15 cellular contexts compared by ENCODE assay signal in the genomic region with DNA sequence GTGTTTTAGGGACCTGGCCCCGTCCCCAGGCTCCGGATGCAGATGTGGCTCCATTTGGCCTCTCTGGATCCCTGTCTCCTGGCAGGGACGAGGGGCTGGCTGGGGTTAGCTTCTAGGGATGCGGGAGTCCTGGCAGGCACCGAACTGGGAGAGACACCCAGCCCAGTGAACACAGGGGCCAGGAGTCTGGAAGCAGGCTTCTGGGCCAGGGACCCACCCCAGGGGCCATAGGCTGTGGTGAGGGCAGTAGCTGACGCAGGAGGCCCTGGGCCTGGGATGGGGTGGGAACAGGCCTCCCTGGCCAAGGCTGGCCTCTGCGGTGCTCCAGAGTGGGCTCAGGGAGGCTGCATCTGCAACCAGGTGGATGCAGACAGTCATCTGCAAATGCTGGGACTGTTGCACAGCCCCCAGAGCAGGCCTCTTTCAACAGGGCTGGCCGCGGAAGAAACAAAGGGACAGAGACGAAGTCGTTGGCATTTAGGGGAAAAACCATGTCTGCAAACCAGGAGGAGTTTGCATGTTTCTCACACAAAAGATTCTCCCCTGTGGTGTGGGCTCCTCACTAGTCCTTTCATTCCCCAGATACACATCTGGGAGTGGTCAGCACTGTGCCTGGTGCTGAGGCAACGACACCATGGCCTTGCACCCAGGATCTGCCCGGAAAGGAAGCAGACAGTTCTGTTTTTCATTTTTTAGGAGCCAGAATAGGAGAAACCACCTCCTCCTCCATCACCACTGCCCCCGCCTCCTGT. TPM values are rescaled to one million over a fixed set of nuclear protein-coding genes. Genes with fewer than 3 reads are reported as not detected.
"Had no signal": no experiment of that assay in that cellular context is flagged by ENCODE, and none has a peak within 500 bp of the region (broad histone marks: within the 10 kb centered on the region; RNA-seq: fewer than 3 reads in every experiment).

No MANE protein-coding gene starts in this region.

- H3K4me1 ChIP-seq: body of pancreas, pancreas, stomach, uterus had no signal

- H3K9me3 Mint-ChIP-seq: activated B cell treated with CpG ODN at 0.5 μM for 24 hours; activated CD4-positive, alpha-beta T cell treated with anti-CD3 and anti-CD28 coated beads, Interleukin-2, amount 10 ng/mL, durations not matched to agents 7 days and 5 days; activated naive CD4-positive, alpha-beta T cell treated with anti-CD3 and anti-CD28 coated beads, Interleukin-2, amount 50 U/mL, for 24 hours; activated T-helper 2 cell treated with anti-CD3 and anti-CD28 coated beads, Interferon-gamma antibody, Interleukin-2, Interleukin-4, amounts not matched to agents 10 μg/mL and 5 μg/mL and 100 μg/mL, durations not matched to agents 14 hours and 24 hours and 36 hours; effector memory CD8-positive, alpha-beta T cell; natural killer cell treated with Interleukin-12 subunit alpha and Interleukin-12 subunit beta and Interleukin-15 and Interleukin-18, amount 100 ng/mL, for 72 hours; T-helper 1 cell treated with Interleukin-12 subunit alpha and Interleukin-12 subunit beta and Interleukin-4 antibody, amounts not matched to agents 30 μg/mL and 1 μg/mL, for 36 hours had no signal

- H3K27me3 ChIP-seq: body of pancreas, pancreas, uterus had no signal

- H3K27me3 Mint-ChIP-seq: activated B cell treated with CpG ODN at 0.5 μM for 24 hours; activated CD4-positive, alpha-beta T cell treated with anti-CD3 and anti-CD28 coated beads, Interleukin-2, amount 10 ng/mL, durations not matched to agents 7 days and 5 days; activated naive CD4-positive, alpha-beta T cell treated with anti-CD3 and anti-CD28 coated beads, Interleukin-2, amount 50 U/mL, for 24 hours; natural killer cell treated with Interleukin-12 subunit alpha and Interleukin-12 subunit beta and Interleukin-15 and Interleukin-18, amount 100 ng/mL, for 72 hours had no signal

- H3K9me3 ChIP-seq: body of pancreas, pancreas, stomach, uterus had no signal

- DNase-seq: activated B cell treated with CpG ODN at 0.5 μM for 24 hours; activated CD4-positive, alpha-beta T cell treated with anti-CD3 and anti-CD28 coated beads, Interleukin-2, amount 10 ng/mL, durations not matched to agents 7 days and 5 days; activated T-cell treated with anti-CD3 and anti-CD28 coated beads for 4 hours; body of pancreas; central memory CD4-positive, alpha-beta T cell; effector memory CD8-positive, alpha-beta T cell; left cardiac atrium; pancreas; stomach; uterus had no signal

- H3K4me1 Mint-ChIP-seq: activated B cell treated with CpG ODN at 0.5 μM for 24 hours; activated CD4-positive, alpha-beta T cell treated with anti-CD3 and anti-CD28 coated beads, Interleukin-2, amount 10 ng/mL, durations not matched to agents 7 days and 5 days; activated naive CD4-positive, alpha-beta T cell treated with anti-CD3 and anti-CD28 coated beads, Interleukin-2, amount 50 U/mL, for 24 hours had no signal

- ATAC-seq: body of pancreas; effector memory CD8-positive, alpha-beta T cell; left cardiac atrium; pancreas had no signal

- H3K27ac ChIP-seq: body of pancreas, epithelial cell of prostate, pancreas, stomach, uterus had no signal

- H3K4me3 Mint-ChIP-seq: activated B cell treated with CpG ODN at 0.5 μM for 24 hours; activated CD4-positive, alpha-beta T cell treated with anti-CD3 and anti-CD28 coated beads, Interleukin-2, amount 10 ng/mL, durations not matched to agents 7 days and 5 days; activated naive CD4-positive, alpha-beta T cell treated with anti-CD3 and anti-CD28 coated beads, Interleukin-2, amount 50 U/mL, for 24 hours; effector memory CD8-positive, alpha-beta T cell; natural killer cell treated with Interleukin-12 subunit alpha and Interleukin-12 subunit beta and Interleukin-15 and Interleukin-18, amount 100 ng/mL, for 72 hours; T-helper 1 cell treated with Interleukin-12 subunit alpha and Interleukin-12 subunit beta and Interleukin-4 antibody, amounts not matched to agents 30 μg/mL and 1 μg/mL, for 36 hours had no signal

- H3K36me3 Mint-ChIP-seq: activated naive CD4-positive, alpha-beta T cell treated with anti-CD3 and anti-CD28 coated beads, Interleukin-2, amount 50 U/mL, for 24 hours; natural killer cell treated with Interleukin-12 subunit alpha and Interleukin-12 subunit beta and Interleukin-15 and Interleukin-18, amount 100 ng/mL, for 72 hours had no signal

- H3K4me3 ChIP-seq: body of pancreas, pancreas, stomach, uterus had no signal

- H3K27ac Mint-ChIP-seq: activated B cell treated with CpG ODN at 0.5 μM for 24 hours; activated CD4-positive, alpha-beta T cell treated with anti-CD3 and anti-CD28 coated beads, Interleukin-2, amount 10 ng/mL, durations not matched to agents 7 days and 5 days; activated naive CD4-positive, alpha-beta T cell treated with anti-CD3 and anti-CD28 coated beads, Interleukin-2, amount 50 U/mL, for 24 hours; activated T-helper 2 cell treated with anti-CD3 and anti-CD28 coated beads, Interferon-gamma antibody, Interleukin-2, Interleukin-4, amounts not matched to agents 10 μg/mL and 5 μg/mL and 100 μg/mL, durations not matched to agents 14 hours and 24 hours and 36 hours; effector memory CD8-positive, alpha-beta T cell; natural killer cell treated with Interleukin-12 subunit alpha and Interleukin-12 subunit beta and Interleukin-15 and Interleukin-18, amount 100 ng/mL, for 72 hours; T-helper 1 cell treated with Interleukin-12 subunit alpha and Interleukin-12 subunit beta and Interleukin-4 antibody, amounts not matched to agents 30 μg/mL and 1 μg/mL, for 36 hours had no signal

- H3K36me3 ChIP-seq: pancreas, stomach, uterus had no signal

RNA-seq across cellular contexts. Expression of a gene that starts 36.4 kb away (rescaled TPM):
- total RNA-seq: activated B cell treated with CpG ODN at 0.5 μM for 24 hours; left cardiac atrium; natural killer cell treated with Interleukin-12 subunit alpha and Interleukin-12 subunit beta and Interleukin-15 and Interleukin-18, amount 100 ng/mL, for 72 hours had no signal
